In the genomic region with DNA sequence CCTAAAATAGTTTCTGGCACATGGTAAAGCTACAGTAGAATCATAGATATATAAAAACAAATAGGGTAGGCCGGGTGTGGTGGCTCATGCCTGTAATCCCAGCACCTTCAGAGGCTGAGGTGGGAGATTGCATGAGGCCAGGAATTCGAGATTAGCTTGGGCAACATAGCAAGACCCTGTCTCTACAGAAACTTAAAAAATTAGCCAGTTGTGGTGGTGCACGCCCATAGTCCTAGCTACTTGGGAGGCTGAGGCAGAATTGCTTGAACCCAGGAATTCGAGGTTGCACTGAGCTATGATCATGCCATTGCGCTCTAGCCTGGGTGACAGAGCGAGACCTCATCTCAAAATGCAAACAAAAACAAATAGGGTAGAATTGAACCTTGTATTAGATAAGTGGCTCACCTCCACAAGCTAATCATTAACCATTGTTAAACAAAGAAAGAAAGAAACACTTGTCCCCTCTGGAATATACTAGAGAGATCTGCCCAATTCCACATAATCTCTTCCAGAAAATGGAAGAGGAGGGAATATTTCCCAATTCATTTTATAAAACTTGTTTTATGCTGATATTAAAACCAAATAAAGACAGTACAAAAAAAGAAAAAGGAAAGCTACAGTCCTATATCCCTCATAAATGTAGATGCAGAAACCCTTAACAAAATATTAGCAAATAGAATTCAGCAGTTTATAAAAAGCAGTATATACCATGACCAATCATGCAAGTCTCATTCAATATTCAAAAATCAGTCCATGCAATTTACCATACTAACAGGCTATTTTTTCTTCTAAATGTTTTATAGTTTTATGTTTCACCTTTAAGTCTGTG, we compare ENCODE assay signal across 1 cellular context.
TF ChIP-seq lines count a peak whose summit lies in the region.

No MANE protein-coding gene starts in this region.

TF ChIP-seq in HepG2, 621 proteins besides CTCF, POLR2A, EP300 and RAD21 (continued from another document and continues in another):
- TF ChIP-seq, protein P1, sequence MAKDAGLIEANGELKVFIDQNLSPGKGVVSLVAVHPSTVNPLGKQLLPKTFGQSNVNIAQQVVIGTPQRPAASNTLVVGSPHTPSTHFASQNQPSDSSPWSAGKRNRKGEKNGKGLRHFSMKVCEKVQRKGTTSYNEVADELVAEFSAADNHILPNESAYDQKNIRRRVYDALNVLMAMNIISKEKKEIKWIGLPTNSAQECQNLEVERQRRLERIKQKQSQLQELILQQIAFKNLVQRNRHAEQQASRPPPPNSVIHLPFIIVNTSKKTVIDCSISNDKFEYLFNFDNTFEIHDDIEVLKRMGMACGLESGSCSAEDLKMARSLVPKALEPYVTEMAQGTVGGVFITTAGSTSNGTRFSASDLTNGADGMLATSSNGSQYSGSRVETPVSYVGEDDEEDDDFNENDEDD (CRISPR knock-in tag; IDR thresholded peaks at IDR 0.05; ENCODE audit: borderline replicate concordance), result peak; percentile 69; the same call in 1 of the 2 replicates
- TF ChIP-seq, protein P2, sequence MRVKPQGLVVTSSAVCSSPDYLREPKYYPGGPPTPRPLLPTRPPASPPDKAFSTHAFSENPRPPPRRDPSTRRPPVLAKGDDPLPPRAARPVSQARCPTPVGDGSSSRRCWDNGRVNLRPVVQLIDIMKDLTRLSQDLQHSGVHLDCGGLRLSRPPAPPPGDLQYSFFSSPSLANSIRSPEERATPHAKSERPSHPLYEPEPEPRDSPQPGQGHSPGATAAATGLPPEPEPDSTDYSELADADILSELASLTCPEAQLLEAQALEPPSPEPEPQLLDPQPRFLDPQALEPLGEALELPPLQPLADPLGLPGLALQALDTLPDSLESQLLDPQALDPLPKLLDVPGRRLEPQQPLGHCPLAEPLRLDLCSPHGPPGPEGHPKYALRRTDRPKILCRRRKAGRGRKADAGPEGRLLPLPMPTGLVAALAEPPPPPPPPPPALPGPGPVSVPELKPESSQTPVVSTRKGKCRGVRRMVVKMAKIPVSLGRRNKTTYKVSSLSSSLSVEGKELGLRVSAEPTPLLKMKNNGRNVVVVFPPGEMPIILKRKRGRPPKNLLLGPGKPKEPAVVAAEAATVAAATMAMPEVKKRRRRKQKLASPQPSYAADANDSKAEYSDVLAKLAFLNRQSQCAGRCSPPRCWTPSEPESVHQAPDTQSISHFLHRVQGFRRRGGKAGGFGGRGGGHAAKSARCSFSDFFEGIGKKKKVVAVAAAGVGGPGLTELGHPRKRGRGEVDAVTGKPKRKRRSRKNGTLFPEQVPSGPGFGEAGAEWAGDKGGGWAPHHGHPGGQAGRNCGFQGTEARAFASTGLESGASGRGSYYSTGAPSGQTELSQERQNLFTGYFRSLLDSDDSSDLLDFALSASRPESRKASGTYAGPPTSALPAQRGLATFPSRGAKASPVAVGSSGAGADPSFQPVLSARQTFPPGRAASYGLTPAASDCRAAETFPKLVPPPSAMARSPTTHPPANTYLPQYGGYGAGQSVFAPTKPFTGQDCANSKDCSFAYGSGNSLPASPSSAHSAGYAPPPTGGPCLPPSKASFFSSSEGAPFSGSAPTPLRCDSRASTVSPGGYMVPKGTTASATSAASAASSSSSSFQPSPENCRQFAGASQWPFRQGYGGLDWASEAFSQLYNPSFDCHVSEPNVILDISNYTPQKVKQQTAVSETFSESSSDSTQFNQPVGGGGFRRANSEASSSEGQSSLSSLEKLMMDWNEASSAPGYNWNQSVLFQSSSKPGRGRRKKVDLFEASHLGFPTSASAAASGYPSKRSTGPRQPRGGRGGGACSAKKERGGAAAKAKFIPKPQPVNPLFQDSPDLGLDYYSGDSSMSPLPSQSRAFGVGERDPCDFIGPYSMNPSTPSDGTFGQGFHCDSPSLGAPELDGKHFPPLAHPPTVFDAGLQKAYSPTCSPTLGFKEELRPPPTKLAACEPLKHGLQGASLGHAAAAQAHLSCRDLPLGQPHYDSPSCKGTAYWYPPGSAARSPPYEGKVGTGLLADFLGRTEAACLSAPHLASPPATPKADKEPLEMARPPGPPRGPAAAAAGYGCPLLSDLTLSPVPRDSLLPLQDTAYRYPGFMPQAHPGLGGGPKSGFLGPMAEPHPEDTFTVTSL (CRISPR knock-in tag; IDR thresholded peaks at IDR 0.05; ENCODE audit: borderline replicate concordance), result no peak
- TF ChIP-seq MEF2D (CRISPR knock-in tag; IDR thresholded peaks at IDR 0.05) (peak; percentile 82), NCOR1 (IDR thresholded peaks at IDR 0.05; ENCODE audit: borderline replicate concordance, low read length) (peak; percentile 95; the same call in 1 of the 2 replicates), SNAPC2 (CRISPR knock-in tag; IDR thresholded peaks at IDR 0.05) (0 out of 2 replicates have a peak, but pooled peaks have one; percentile 64), ZNF496 (CRISPR knock-in tag; IDR thresholded peaks at IDR 0.05; ENCODE audit: insufficient replicate concordance) (no peak), ZNF121 (CRISPR knock-in tag; IDR thresholded peaks at IDR 0.05) (peak; percentile 96), CBFB (CRISPR knock-in tag; IDR thresholded peaks at IDR 0.05) (peak; percentile 50; the same call in 1 of the 2 replicates), MIER3 (CRISPR knock-in tag; IDR thresholded peaks at IDR 0.05; ENCODE audit: borderline replicate concordance) (peak; percentile 86; the same call in 1 of the 2 replicates), ZNF720 (CRISPR knock-in tag; IDR thresholded peaks at IDR 0.05) (0 out of 2 replicates have a peak, but pooled peaks have one; percentile 43), POLR2AphosphoS5 (IDR thresholded peaks at IDR 0.05; ENCODE audit: low read depth, low read length) (peak; percentile 60; the same call in 1 of the 2 replicates), ZNF563 (CRISPR knock-in tag; IDR thresholded peaks at IDR 0.05) (no peak), TSC22D2 (CRISPR knock-in tag; IDR thresholded peaks at IDR 0.05; ENCODE audit: borderline replicate concordance) (no peak; the same call in 1 of the 2 replicates), NFYC (CRISPR knock-in tag; IDR thresholded peaks at IDR 0.05) (peak; percentile 36; the same call in 1 of the 2 replicates), EEA1 (CRISPR knock-in tag; IDR thresholded peaks at IDR 0.05; ENCODE audit: borderline replicate concordance) (no peak), ZNF7 (CRISPR knock-in tag; IDR thresholded peaks at IDR 0.05) (0 out of 2 replicates have a peak, but pooled peaks have one; percentile 8), HOXA9 (CRISPR knock-in tag; IDR thresholded peaks at IDR 0.05; ENCODE audit: borderline replicate concordance) (no peak), MED8 (CRISPR knock-in tag; IDR thresholded peaks at IDR 0.05; ENCODE audit: insufficient replicate concordance) (no peak), HMG20B (CRISPR knock-in tag; conservative IDR thresholded peaks at IDR 0.05) (peak; percentile 64), RFXAP (CRISPR knock-in tag; IDR thresholded peaks at IDR 0.05; ENCODE audit: borderline replicate concordance) (no peak; the same call in 1 of the 2 replicates), JARID2 (CRISPR knock-in tag; IDR thresholded peaks at IDR 0.05; ENCODE audit: insufficient replicate concordance) (no peak), REL (CRISPR knock-in tag; conservative IDR thresholded peaks at IDR 0.05) (no peak), HNF4A (CRISPR knock-in tag; IDR thresholded peaks at IDR 0.05) (peak; percentile 90), FOXP1 (IDR thresholded peaks at IDR 0.05) (0 out of 2 replicates have a peak, but pooled peaks have one; percentile 44), FOXP1 (CRISPR knock-in tag; IDR thresholded peaks at IDR 0.05) (peak; percentile 91), HNRNPH1 (optimal IDR thresholded peaks at IDR 0.05; ENCODE audit: low read depth, low read length) (no peak), SIX1 (CRISPR knock-in tag; IDR thresholded peaks at IDR 0.05; ENCODE audit: borderline replicate concordance) (peak; percentile 86), ZNF10 (CRISPR knock-in tag; IDR thresholded peaks at IDR 0.05; ENCODE audit: borderline replicate concordance, low read depth) (no peak), ZNF724P (CRISPR knock-in tag; IDR thresholded peaks at IDR 0.05; ENCODE audit: borderline replicate concordance) (no peak), ETV5 (CRISPR knock-in tag; IDR thresholded peaks at IDR 0.05; ENCODE audit: borderline replicate concordance) (peak; percentile 65; the same call in 1 of the 2 replicates), GATA4 (IDR thresholded peaks at IDR 0.05; ENCODE audit: borderline replicate concordance, low read depth) (peak; percentile 75; the same call in 1 of the 2 replicates), ZKSCAN8 (CRISPR knock-in tag; IDR thresholded peaks at IDR 0.05; ENCODE audit: borderline replicate concordance) (peak; percentile 97), ESRRA (CRISPR knock-in tag; IDR thresholded peaks at IDR 0.05; ENCODE audit: low read depth) (peak; percentile 42; the same call in 1 of the 2 replicates)
- TF ChIP-seq, protein P3, sequence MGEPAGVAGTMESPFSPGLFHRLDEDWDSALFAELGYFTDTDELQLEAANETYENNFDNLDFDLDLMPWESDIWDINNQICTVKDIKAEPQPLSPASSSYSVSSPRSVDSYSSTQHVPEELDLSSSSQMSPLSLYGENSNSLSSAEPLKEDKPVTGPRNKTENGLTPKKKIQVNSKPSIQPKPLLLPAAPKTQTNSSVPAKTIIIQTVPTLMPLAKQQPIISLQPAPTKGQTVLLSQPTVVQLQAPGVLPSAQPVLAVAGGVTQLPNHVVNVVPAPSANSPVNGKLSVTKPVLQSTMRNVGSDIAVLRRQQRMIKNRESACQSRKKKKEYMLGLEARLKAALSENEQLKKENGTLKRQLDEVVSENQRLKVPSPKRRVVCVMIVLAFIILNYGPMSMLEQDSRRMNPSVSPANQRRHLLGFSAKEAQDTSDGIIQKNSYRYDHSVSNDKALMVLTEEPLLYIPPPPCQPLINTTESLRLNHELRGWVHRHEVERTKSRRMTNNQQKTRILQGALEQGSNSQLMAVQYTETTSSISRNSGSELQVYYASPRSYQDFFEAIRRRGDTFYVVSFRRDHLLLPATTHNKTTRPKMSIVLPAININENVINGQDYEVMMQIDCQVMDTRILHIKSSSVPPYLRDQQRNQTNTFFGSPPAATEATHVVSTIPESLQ (CRISPR knock-in tag; conservative IDR thresholded peaks at IDR 0.05), result 0 out of 2 replicates have a peak, but pooled peaks have one; percentile 35
- TF ChIP-seq, protein P4, sequence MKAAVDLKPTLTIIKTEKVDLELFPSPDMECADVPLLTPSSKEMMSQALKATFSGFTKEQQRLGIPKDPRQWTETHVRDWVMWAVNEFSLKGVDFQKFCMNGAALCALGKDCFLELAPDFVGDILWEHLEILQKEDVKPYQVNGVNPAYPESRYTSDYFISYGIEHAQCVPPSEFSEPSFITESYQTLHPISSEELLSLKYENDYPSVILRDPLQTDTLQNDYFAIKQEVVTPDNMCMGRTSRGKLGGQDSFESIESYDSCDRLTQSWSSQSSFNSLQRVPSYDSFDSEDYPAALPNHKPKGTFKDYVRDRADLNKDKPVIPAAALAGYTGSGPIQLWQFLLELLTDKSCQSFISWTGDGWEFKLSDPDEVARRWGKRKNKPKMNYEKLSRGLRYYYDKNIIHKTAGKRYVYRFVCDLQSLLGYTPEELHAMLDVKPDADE (CRISPR knock-in tag; IDR thresholded peaks at IDR 0.05), result no peak
- TF ChIP-seq, protein P5, sequence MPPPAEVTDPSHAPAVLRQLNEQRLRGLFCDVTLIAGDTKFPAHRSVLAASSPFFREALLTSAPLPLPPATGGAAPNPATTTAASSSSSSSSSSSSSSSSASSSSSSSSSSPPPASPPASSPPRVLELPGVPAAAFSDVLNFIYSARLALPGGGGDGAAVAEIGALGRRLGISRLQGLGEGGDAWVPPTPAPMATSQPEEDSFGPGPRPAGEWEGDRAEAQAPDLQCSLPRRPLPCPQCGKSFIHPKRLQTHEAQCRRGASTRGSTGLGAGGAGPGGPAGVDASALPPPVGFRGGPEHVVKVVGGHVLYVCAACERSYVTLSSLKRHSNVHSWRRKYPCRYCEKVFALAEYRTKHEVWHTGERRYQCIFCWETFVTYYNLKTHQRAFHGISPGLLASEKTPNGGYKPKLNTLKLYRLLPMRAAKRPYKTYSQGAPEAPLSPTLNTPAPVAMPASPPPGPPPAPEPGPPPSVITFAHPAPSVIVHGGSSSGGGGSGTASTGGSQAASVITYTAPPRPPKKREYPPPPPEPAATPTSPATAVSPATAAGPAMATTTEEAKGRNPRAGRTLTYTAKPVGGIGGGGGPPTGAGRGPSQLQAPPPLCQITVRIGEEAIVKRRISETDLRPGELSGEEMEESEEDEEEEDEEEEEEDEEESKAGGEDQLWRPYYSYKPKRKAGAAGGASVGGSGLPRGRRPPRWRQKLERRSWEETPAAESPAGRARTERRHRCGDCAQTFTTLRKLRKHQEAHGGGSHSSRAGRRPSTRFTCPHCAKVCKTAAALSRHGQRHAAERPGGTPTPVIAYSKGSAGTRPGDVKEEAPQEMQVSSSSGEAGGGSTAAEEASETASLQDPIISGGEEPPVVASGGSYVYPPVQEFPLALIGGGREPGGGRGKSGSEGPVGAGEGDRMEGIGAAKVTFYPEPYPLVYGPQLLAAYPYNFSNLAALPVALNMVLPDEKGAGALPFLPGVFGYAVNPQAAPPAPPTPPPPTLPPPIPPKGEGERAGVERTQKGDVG (CRISPR knock-in tag; IDR thresholded peaks at IDR 0.05; ENCODE audit: borderline replicate concordance), result no peak
- TF ChIP-seq, protein P6, sequence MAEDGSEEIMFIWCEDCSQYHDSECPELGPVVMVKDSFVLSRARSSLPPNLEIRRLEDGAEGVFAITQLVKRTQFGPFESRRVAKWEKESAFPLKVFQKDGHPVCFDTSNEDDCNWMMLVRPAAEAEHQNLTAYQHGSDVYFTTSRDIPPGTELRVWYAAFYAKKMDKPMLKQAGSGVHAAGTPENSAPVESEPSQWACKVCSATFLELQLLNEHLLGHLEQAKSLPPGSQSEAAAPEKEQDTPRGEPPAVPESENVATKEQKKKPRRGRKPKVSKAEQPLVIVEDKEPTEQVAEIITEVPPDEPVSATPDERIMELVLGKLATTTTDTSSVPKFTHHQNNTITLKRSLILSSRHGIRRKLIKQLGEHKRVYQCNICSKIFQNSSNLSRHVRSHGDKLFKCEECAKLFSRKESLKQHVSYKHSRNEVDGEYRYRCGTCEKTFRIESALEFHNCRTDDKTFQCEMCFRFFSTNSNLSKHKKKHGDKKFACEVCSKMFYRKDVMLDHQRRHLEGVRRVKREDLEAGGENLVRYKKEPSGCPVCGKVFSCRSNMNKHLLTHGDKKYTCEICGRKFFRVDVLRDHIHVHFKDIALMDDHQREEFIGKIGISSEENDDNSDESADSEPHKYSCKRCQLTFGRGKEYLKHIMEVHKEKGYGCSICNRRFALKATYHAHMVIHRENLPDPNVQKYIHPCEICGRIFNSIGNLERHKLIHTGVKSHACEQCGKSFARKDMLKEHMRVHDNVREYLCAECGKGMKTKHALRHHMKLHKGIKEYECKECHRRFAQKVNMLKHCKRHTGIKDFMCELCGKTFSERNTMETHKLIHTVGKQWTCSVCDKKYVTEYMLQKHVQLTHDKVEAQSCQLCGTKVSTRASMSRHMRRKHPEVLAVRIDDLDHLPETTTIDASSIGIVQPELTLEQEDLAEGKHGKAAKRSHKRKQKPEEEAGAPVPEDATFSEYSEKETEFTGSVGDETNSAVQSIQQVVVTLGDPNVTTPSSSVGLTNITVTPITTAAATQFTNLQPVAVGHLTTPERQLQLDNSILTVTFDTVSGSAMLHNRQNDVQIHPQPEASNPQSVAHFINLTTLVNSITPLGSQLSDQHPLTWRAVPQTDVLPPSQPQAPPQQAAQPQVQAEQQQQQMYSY (CRISPR knock-in tag; IDR thresholded peaks at IDR 0.05), result peak; percentile 45; the same call in 1 of the 2 replicates
